Comparison of ENCODE assay signal across 9 cellular contexts in genomic region chr20:2104236-2104635, GRCh38. TPM values are rescaled to one million over a fixed set of nuclear protein-coding genes. Genes with fewer than 3 reads are reported as not detected.
DNase-seq lines count a peak whose midpoint lies in the region; ATAC-seq, FAIRE-seq and TF ChIP-seq lines count a peak whose summit lies in the region.
"Had no signal": no experiment of that assay in that cellular context is flagged by ENCODE, and none has a peak within 500 bp of the region (broad histone marks: within the 10 kb centered on the region; RNA-seq: fewer than 3 reads in every experiment).

No MANE protein-coding gene starts in this region.

- no peak for ATAC-seq in HG03159 (IDR thresholded peaks at IDR 0.05; ENCODE audit: unreplicated experiment)

- H3K4me1 ChIP-seq in keratinocyte (ENCODE audit: control insufficient read depth, extremely low read depth, insufficient read depth, low read length) (peaks cover 32% of the 10 kb centered on the region), testis (peaks cover 36% of the 10 kb centered on the region)

- no peaks in the 10 kb centered on the region for H3K9me3 Mint-ChIP-seq in activated T-helper 2 cell treated with anti-CD3 and anti-CD28 coated beads, Interferon-gamma antibody, Interleukin-2, Interleukin-4, amounts not matched to agents 10 μg/mL and 5 μg/mL and 100 μg/mL, durations not matched to agents 14 hours and 24 hours and 36 hours

- H3K4me2 ChIP-seq in keratinocyte (ENCODE audit: control insufficient read depth, extremely low read depth, insufficient read depth, low read depth, low read length): peak overlapping the region; percentile 98

- H2AFZ ChIP-seq in keratinocyte (ENCODE audit: control insufficient read depth, low read length): no peak overlapping the region

- peaks cover 37% of the 10 kb centered on the region for H3K36me3 Mint-ChIP-seq in activated T-helper 2 cell treated with anti-CD3 and anti-CD28 coated beads, Interferon-gamma antibody, Interleukin-2, Interleukin-4, amounts not matched to agents 10 μg/mL and 5 μg/mL and 100 μg/mL, durations not matched to agents 14 hours and 24 hours and 36 hours (ENCODE audit: low read depth)

- no peaks in the 10 kb centered on the region for H4K20me1 ChIP-seq in keratinocyte (ENCODE audit: control insufficient read depth, extremely low read depth, insufficient read depth, low read length)

- H3K9ac ChIP-seq in keratinocyte (ENCODE audit: control insufficient read depth, extremely low read depth, insufficient read depth, low read length): peak overlapping the region; percentile 96

- peaks cover 1% of the 10 kb centered on the region for H3K27me3 Mint-ChIP-seq in activated T-helper 2 cell treated with anti-CD3 and anti-CD28 coated beads, Interferon-gamma antibody, Interleukin-2, Interleukin-4, amounts not matched to agents 10 μg/mL and 5 μg/mL and 100 μg/mL, durations not matched to agents 14 hours and 24 hours and 36 hours (ENCODE audit: low read depth)

- H3K36me3 ChIP-seq in keratinocyte (ENCODE audit: control insufficient read depth in 2 of 2, extremely low read depth in 1 of 2, insufficient read depth in 2 of 2, low read length in 2 of 2) (peaks cover 3 to 7% of the 10 kb centered on the region in 2 experiments), testis (ENCODE audit: low read depth, missing control alignments) (no peaks in the 10 kb centered on the region)

- TF ChIP-seq CTCF in keratinocyte (optimal IDR thresholded peaks at IDR 0.05 in 1 of 3, IDR thresholded peaks at IDR 0.05 in 1 of 3, conservative IDR thresholded peaks at IDR 0.05 in 1 of 3; ENCODE audit: extremely low read depth in 1 of 3, insufficient read depth in 2 of 3, low read length in 3 of 3): no peak
- no peak for TF ChIP-seq CTCF in testis (IDR thresholded peaks at IDR 0.05)

- H3K9me1 ChIP-seq in keratinocyte (ENCODE audit: control insufficient read depth, extremely low read depth, insufficient read depth, low read length): peaks cover 4% of the 10 kb centered on the region

- WGBS in testis, 2 donors: 24 to 35% methylated on average over 8 of the region's 8 CpGs

- no peak for TF ChIP-seq POLR2A in testis (IDR thresholded peaks at IDR 0.05)

- peak overlapping the region; percentile 95 for H3K27ac ChIP-seq in keratinocyte (ENCODE audit: control insufficient read depth, insufficient read depth, low read length)
- H3K27ac ChIP-seq in testis: peak overlapping the region in 1 of 2 donors; percentile 93

- intact Hi-C loops in activated T-helper 2 cell treated with anti-CD3 and anti-CD28 coated beads, Interferon-gamma antibody, Interleukin-2, Interleukin-4, amounts not matched to agents 10 μg/mL and 5 μg/mL and 100 μg/mL, durations not matched to agents 14 hours and 24 hours and 36 hours (cut with micrococcal nuclease): loop anchor here (10.0 kb wide), 1 partner anchor 779 kb away; the partner anchor contains the start of gene SDCBP2
- intact Hi-C loops in testis (cut with DNase I; ENCODE audit: low total_unique reads): no loop called here

- no peaks in the 10 kb centered on the region for H3K9me3 ChIP-seq in keratinocyte (ENCODE audit: control insufficient read depth, low read depth, low read length)
- H3K9me3 ChIP-seq in testis: no peaks in the 10 kb centered on the region

- no peaks in the 10 kb centered on the region for H3K27me3 ChIP-seq in keratinocyte (ENCODE audit: control insufficient read depth, extremely low read depth, insufficient read depth, low read length)
- no peaks in the 10 kb centered on the region for H3K27me3 ChIP-seq in testis

- H3K79me2 ChIP-seq in keratinocyte (ENCODE audit: control insufficient read depth, insufficient read depth, low read length): peaks cover 57% of the 10 kb centered on the region

- dilution Hi-C loops in keratinocyte (cut with MboI; ENCODE audit: extremely low pct_ligation_motif_present, low sequenced_read_pairs): no loop called here

- DNase-seq in activated CD8-positive, alpha-beta memory T cell treated with anti-CD3 and anti-CD28 coated beads for 24 hours: peak; percentile 33
- no peak for DNase-seq in activated CD8-positive, alpha-beta memory T cell treated with anti-CD3 and anti-CD28 coated beads, Interleukin-2, amount 50 U/mL, for 4 hours
- DNase-seq in activated T-helper 2 cell treated with anti-CD3 and anti-CD28 coated beads, Interferon-gamma antibody, Interleukin-2, Interleukin-4, amounts not matched to agents 10 μg/mL and 5 μg/mL and 100 μg/mL, durations not matched to agents 14 hours and 24 hours and 36 hours (ENCODE audit: low spot score): no peak
- no peak for DNase-seq in keratinocyte (ENCODE audit: low read depth, low spot score)
- DNase-seq in testis: no peak
- DNase-seq in NOMO-1 treated with dmso at 0.1 percent for 144 hours (lab: John Stamatoyannopoulos, UW; ENCODE audit: unreplicated experiment): no peak
- no peak for DNase-seq in NAMALWA (ENCODE audit: low spot score)
- DNase-seq: stimulated activated CD4-positive, alpha-beta T cell treated with anti-CD3 and anti-CD28 coated beads, Interleukin-4, amount 100 ng/mL, for 24 hours had no signal

- peaks cover 41% of the 10 kb centered on the region for H3K4me1 Mint-ChIP-seq in activated T-helper 2 cell treated with anti-CD3 and anti-CD28 coated beads, Interferon-gamma antibody, Interleukin-2, Interleukin-4, amounts not matched to agents 10 μg/mL and 5 μg/mL and 100 μg/mL, durations not matched to agents 14 hours and 24 hours and 36 hours (ENCODE audit: low read depth)

- H3K27ac Mint-ChIP-seq in activated T-helper 2 cell treated with anti-CD3 and anti-CD28 coated beads, Interferon-gamma antibody, Interleukin-2, Interleukin-4, amounts not matched to agents 10 μg/mL and 5 μg/mL and 100 μg/mL, durations not matched to agents 14 hours and 24 hours and 36 hours: no peak overlapping the region

- H3K4me3 Mint-ChIP-seq in activated T-helper 2 cell treated with anti-CD3 and anti-CD28 coated beads, Interferon-gamma antibody, Interleukin-2, Interleukin-4, amounts not matched to agents 10 μg/mL and 5 μg/mL and 100 μg/mL, durations not matched to agents 14 hours and 24 hours and 36 hours (ENCODE audit: low read depth): peak overlapping the region; percentile 91

- FAIRE-seq in keratinocyte (lab: Jason Lieb, UNC): no peak

- H3K4me3 ChIP-seq in keratinocyte (ENCODE audit: control insufficient read depth in 2 of 3, extremely low read depth in 1 of 3, insufficient read depth in 2 of 3, low read depth in 1 of 3, low read length in 3 of 3) (peak overlapping the region; percentile 80 to 92 (median 84)), testis (peak overlapping the region; percentile 85 to 86)

RNA-seq across cellular contexts. Expression of gene STK35, which starts 2.6 kb away (rescaled TPM):
- 18.9 and 20.4 TPM in 2 replicates for total RNA-seq in activated T-helper 2 cell treated with anti-CD3 and anti-CD28 coated beads, Interferon-gamma antibody, Interleukin-2, Interleukin-4, amounts not matched to agents 10 μg/mL and 5 μg/mL and 100 μg/mL, durations not matched to agents 14 hours and 24 hours and 36 hours
- polyA plus RNA-seq in keratinocyte: 5.5 to 13.1 TPM (median 6.5 TPM) in 3 replicates
- 3.7 TPM for polyA plus RNA-seq in keratinocyte (2011; ENCODE audit: low read depth)
- polyA plus RNA-seq in keratinocyte (2011; cell fraction: cytosol; rRNA removed): 7.1 and 7.9 TPM in 2 replicates
- 19.2 and 20.6 TPM in 2 replicates for polyA plus RNA-seq in keratinocyte (2011; cell fraction: nucleus; rRNA removed)
- 10.1 and 10.6 TPM in 2 replicates for polyA plus RNA-seq in keratinocyte (2012; ENCODE audit: low replicate concordance)
- polyA minus RNA-seq in keratinocyte: 12.5 to 28.6 TPM (median 14.7 TPM) in 3 replicates
- 8.2 TPM for polyA minus RNA-seq in keratinocyte (2011; cell fraction: cytosol; rRNA and poly(A)+ RNA removed)
- 9.9 and 14.3 TPM in 2 replicates for polyA minus RNA-seq in keratinocyte (2011; cell fraction: nucleus; rRNA and poly(A)+ RNA removed)
- total RNA-seq in testis: 10 to 100 TPM; 73.0 to 82.8 TPM
- polyA plus RNA-seq in testis (ENCODE audit: insufficient read depth, low read depth, low replicate concordance): 46.3 TPM
